14 cellular contexts compared by ENCODE assay signal in the genomic region with DNA sequence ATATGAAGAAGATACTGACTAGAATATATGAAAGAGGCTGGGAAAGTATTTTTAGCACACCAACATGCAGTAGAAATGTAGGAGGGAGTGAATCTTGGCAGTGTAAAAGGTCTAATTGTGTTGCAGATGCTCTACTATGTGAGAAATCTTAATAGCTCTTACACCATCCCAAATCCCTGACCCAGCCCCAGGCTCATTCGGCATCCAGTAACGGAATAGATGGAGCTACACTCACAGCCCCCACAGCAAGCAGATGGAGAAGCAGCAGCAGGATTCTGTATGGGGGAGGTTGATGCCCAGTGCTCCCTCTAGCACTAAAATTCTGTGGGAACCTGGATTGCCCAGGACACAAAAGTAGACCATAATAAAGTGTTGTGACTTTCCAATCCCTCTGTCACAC.
DNase-seq lines count a peak whose midpoint lies in the region; ATAC-seq and TF ChIP-seq lines count a peak whose summit lies in the region.
"Had no signal": no experiment of that assay in that cellular context is flagged by ENCODE, and none has a peak within 500 bp of the region (broad histone marks: within the 10 kb centered on the region; RNA-seq: fewer than 3 reads in every experiment).

No MANE protein-coding gene starts in this region.

- H3K9me3 ChIP-seq in neural progenitor cell (ENCODE audit: low read depth) (no peaks in the 10 kb centered on the region), ascending aorta (no peaks in the 10 kb centered on the region)

- intact Hi-C loops in ascending aorta (cut with DNase I) = no loop called here

- DNase-seq in ELF-1 (ENCODE audit: low read depth, low spot score) (peak; percentile 23), cerebellar cortex (ENCODE audit: low spot score) (peak; percentile 46), neural progenitor cell (ENCODE audit: low spot score) (no peak), NOMO-1 treated with DMSO at 0.1 percent for 48 hours (lab: John Stamatoyannopoulos, UW; ENCODE audit: unreplicated experiment) (no peak), ascending aorta (ENCODE audit: low spot score in 2 of 2) (no peak), immature natural killer cell (no peak)
- DNase-seq: CD8-positive, alpha-beta T cell; COR-L47 had no signal

- no peak overlapping the region for H3K9ac ChIP-seq in neural progenitor cell
- H3K9ac ChIP-seq: KMS-11 had no signal

- H3K36me3 ChIP-seq in neural progenitor cell (no peaks in the 10 kb centered on the region), ascending aorta (no peaks in the 10 kb centered on the region)

- no peaks in the 10 kb centered on the region for H3K27me3 Mint-ChIP-seq in neural progenitor cell (ENCODE audit: insufficient read depth, low read depth)
- H3K27me3 Mint-ChIP-seq in immature natural killer cell (ENCODE audit: low read depth in 3 of 3) = peaks cover 0 to 5% (median 4%) of the 10 kb centered on the region in 3 donors
- H3K27me3 Mint-ChIP-seq: IgD-negative memory B cell had no signal

- peaks cover 11% of the 10 kb centered on the region for H3K4me1 ChIP-seq in neural progenitor cell
- no peaks in the 10 kb centered on the region for H3K4me1 ChIP-seq in ascending aorta

- H3F3A ChIP-seq in neural progenitor cell (ENCODE audit: low read depth) = no peaks in the 10 kb centered on the region

- H3K36me3 Mint-ChIP-seq in neural progenitor cell (no peaks in the 10 kb centered on the region), immature natural killer cell (no peaks in the 10 kb centered on the region)
- H3K36me3 Mint-ChIP-seq: CD14-positive monocyte; CD8-positive, alpha-beta T cell; IgD-negative memory B cell had no signal

- H3K79me2 ChIP-seq in neural progenitor cell (ENCODE audit: low read depth) = no peaks in the 10 kb centered on the region

- H3K4me1 Mint-ChIP-seq in neural progenitor cell = peaks cover 17% of the 10 kb centered on the region
- H3K4me1 Mint-ChIP-seq in immature natural killer cell = no peaks in the 10 kb centered on the region
- H3K4me1 Mint-ChIP-seq: CD14-positive monocyte, IgD-negative memory B cell had no signal

- H3K4me3 ChIP-seq in neural progenitor cell (no peak overlapping the region), ascending aorta (no peak overlapping the region)
- H3K4me3 ChIP-seq: GM12878 had no signal

- H3K27ac Mint-ChIP-seq in neural progenitor cell (no peak overlapping the region), immature natural killer cell (no peak overlapping the region)
- H3K27ac Mint-ChIP-seq: CD14-positive monocyte; CD8-positive, alpha-beta T cell; IgD-negative memory B cell had no signal

- H4K20me1 ChIP-seq in neural progenitor cell (ENCODE audit: low read depth) = no peaks in the 10 kb centered on the region

- no peak for TF ChIP-seq CTCF in neural progenitor cell (IDR thresholded peaks at IDR 0.05)
- TF ChIP-seq CTCF in ascending aorta (IDR thresholded peaks at IDR 0.05) = no peak

- H3K9me3 Mint-ChIP-seq in neural progenitor cell (no peaks in the 10 kb centered on the region), immature natural killer cell (peaks cover 0 to under 1% (median 0%) of the 10 kb centered on the region in 6 donors)

- H2AFZ ChIP-seq in neural progenitor cell (replicated peaks) = peak overlapping the region; percentile 26

- ATAC-seq in GM18909 (IDR thresholded peaks at IDR 0.05; ENCODE audit: poor library complexity, unreplicated experiment) = peak; percentile 12
- ATAC-seq: CD8-positive, alpha-beta T cell; HCT116 had no signal

- no peak overlapping the region for H3K4me2 ChIP-seq in neural progenitor cell
- H3K4me2 ChIP-seq: KMS-11 had no signal

- H3K27ac ChIP-seq in neural progenitor cell = no peak overlapping the region
- H3K27ac ChIP-seq in ascending aorta = no peak overlapping the region
- H3K27ac ChIP-seq: KMS-11 had no signal

- H3K4me3 Mint-ChIP-seq in neural progenitor cell (no peak overlapping the region), immature natural killer cell (no peak overlapping the region)
- H3K4me3 Mint-ChIP-seq: CD14-positive monocyte; CD8-positive, alpha-beta T cell; IgD-negative memory B cell had no signal

- H3K27me3 ChIP-seq in neural progenitor cell = no peaks in the 10 kb centered on the region
- no peaks in the 10 kb centered on the region for H3K27me3 ChIP-seq in ascending aorta

Comparison
In these comparisons a context has a peak if more than half of its experiments do, and no peak if none do; other contexts are left out.
1. DNase-seq: peak in ELF-1 (single experiment) and cerebellar cortex (single experiment); none in neural progenitor cell (single experiment), NOMO-1 treated with DMSO at 0.1 percent for 48 hours (single experiment), ascending aorta (0 of 2) and immature natural killer cell (0 of 3).